ENCODE assay signal across 15 cellular contexts in genomic region chr5:15233566-15233965, GRCh38.
DNase-seq lines count a peak whose midpoint lies in the region; ATAC-seq lines count a peak whose summit lies in the region.
"Had no signal": no experiment of that assay in that cellular context is flagged by ENCODE, and none has a peak within 500 bp of the region (broad histone marks: within the 10 kb centered on the region; RNA-seq: fewer than 3 reads in every experiment).

No MANE protein-coding gene starts in this region.

- H3K4me1 ChIP-seq in HUES64 (ENCODE audit: insufficient read depth, low read length): peaks cover 16% of the 10 kb centered on the region
- peaks cover 6% of the 10 kb centered on the region for H3K4me1 ChIP-seq in endocrine pancreas (ENCODE audit: control insufficient read depth, insufficient read depth, low read length)
- peaks cover 0 to 1% of the 10 kb centered on the region in 2 donors for H3K4me1 ChIP-seq in neuronal stem cell (ENCODE audit: control insufficient read depth in 2 of 2, insufficient read depth in 1 of 2, low read depth in 1 of 2, low read length in 2 of 2)
- H3K4me1 ChIP-seq: HAP-1, SJCRH30 had no signal

- 85% methylated on average over 8 of the region's 8 CpGs for WGBS in HUES64
- no CpG with 5 or more reads among the region's 8 CpGs for WGBS in neuronal stem cell (ENCODE audit: extremely low coverage in 2 of 2, insufficient read length in 2 of 2, insufficient replicate concordance in 1 of 2), 2 donors

- no peak overlapping the region for H3K18ac ChIP-seq in neuronal stem cell (ENCODE audit: low read length)

- no peaks in the 10 kb centered on the region for H3K27me3 ChIP-seq in HUES64 (ENCODE audit: insufficient read depth, low read length)
- no peaks in the 10 kb centered on the region for H3K27me3 ChIP-seq in endocrine pancreas (ENCODE audit: control insufficient read depth, insufficient read depth, low read length)
- no peaks in the 10 kb centered on the region for H3K27me3 ChIP-seq in neuronal stem cell (ENCODE audit: control insufficient read depth in 3 of 3, insufficient read depth in 3 of 3, low read depth in 1 of 3, low read length in 3 of 3)
- H3K27me3 ChIP-seq: SJCRH30 had no signal

- no peak overlapping the region for H3K14ac ChIP-seq in neuronal stem cell (ENCODE audit: low read length)

- H3K36me3 ChIP-seq in HUES64 (ENCODE audit: insufficient read depth, low read length) (no peaks in the 10 kb centered on the region), endocrine pancreas (ENCODE audit: control insufficient read depth, insufficient read depth, low read length) (no peaks in the 10 kb centered on the region), neuronal stem cell (replicated peaks in 1 of 2; ENCODE audit: control insufficient read depth in 2 of 2, insufficient read depth in 2 of 2, low read length in 2 of 2) (no peaks in the 10 kb centered on the region)
- H3K36me3 ChIP-seq: HAP-1, SJCRH30 had no signal

- H2BK12ac ChIP-seq in neuronal stem cell (ENCODE audit: low read length): no peak overlapping the region

- no peak overlapping the region for H3K4me3 ChIP-seq in HUES64 (ENCODE audit: low read length)
- H3K4me3 ChIP-seq in endocrine pancreas (ENCODE audit: control insufficient read depth, insufficient read depth, low read length): peak overlapping the region; percentile 64
- H3K4me3 ChIP-seq in neuronal stem cell (ENCODE audit: low read length in 2 of 2): no peak overlapping the region
- H3K4me3 ChIP-seq: HAP-1, SJCRH30 had no signal

- DNase-seq in ELR (ENCODE audit: low read depth) (peak; percentile 42), sciatic nerve (ENCODE audit: low spot score) (no peak), retina (no peak), neuronal stem cell (ENCODE audit: low spot score) (no peak)
- DNase-seq in activated T-cell treated with anti-CD3 and anti-CD28 coated beads, Interleukin-2, amount 50 U/mL, for 1 hour: no peak
- DNase-seq: CD8-positive, alpha-beta memory T cell; DND-41; NCI-H1417 treated with DMSO at 0.1 percent for 48 hours; NCI-H2081; NCI-H510A treated with DMSO at 0.1 percent for 48 hours; SJCRH30 had no signal

- H2BK120ac ChIP-seq in neuronal stem cell (ENCODE audit: low read depth, low read length): no peak overlapping the region

- no peak overlapping the region for H4K91ac ChIP-seq in neuronal stem cell (ENCODE audit: low read depth, low read length, poor library complexity)

- H3K9ac ChIP-seq in HUES64 (ENCODE audit: low read depth, low read length) (no peak overlapping the region), endocrine pancreas (ENCODE audit: control insufficient read depth, insufficient read depth, low read length) (no peak overlapping the region), neuronal stem cell (ENCODE audit: low read depth, low read length, poor library complexity) (no peak overlapping the region)

- intact Hi-C loops in sciatic nerve (cut with DNase I): no loop called here

- peak; percentile 78 for ATAC-seq in sciatic nerve
- ATAC-seq in HG02678 (IDR thresholded peaks at IDR 0.05; ENCODE audit: unreplicated experiment): no peak

- H4K8ac ChIP-seq in neuronal stem cell (ENCODE audit: low read depth, low read length): no peak overlapping the region

- no peak overlapping the region for H3K4ac ChIP-seq in neuronal stem cell (ENCODE audit: low read length)

- H3K9me3 ChIP-seq in HUES64 (ENCODE audit: insufficient read depth, low read depth, low read length) (no peaks in the 10 kb centered on the region), endocrine pancreas (ENCODE audit: control insufficient read depth, low read length) (no peaks in the 10 kb centered on the region), neuronal stem cell (replicated peaks in 1 of 2; ENCODE audit: control insufficient read depth in 2 of 2, insufficient read depth in 1 of 2, low read depth in 1 of 2, low read length in 2 of 2) (no peaks in the 10 kb centered on the region)
- H3K9me3 ChIP-seq: HAP-1, SJCRH30 had no signal

- H3K79me1 ChIP-seq in neuronal stem cell (ENCODE audit: low read depth, low read length): no peaks in the 10 kb centered on the region

- H3K27ac ChIP-seq in HUES64 (ENCODE audit: low read depth, low read length) (peak overlapping the region; percentile 5), neuronal stem cell (replicated peaks; ENCODE audit: low read length) (no peak overlapping the region)
- H3K27ac ChIP-seq: SJCRH30 had no signal

- H3K23ac ChIP-seq in neuronal stem cell (ENCODE audit: low read depth, low read length, poor library complexity): no peak overlapping the region

- H2BK15ac ChIP-seq in neuronal stem cell (ENCODE audit: low read length): no peak overlapping the region

- H3K4me2 ChIP-seq in neuronal stem cell (ENCODE audit: insufficient read depth, low read length, poor library complexity, severe bottlenecking): no peak overlapping the region

- no peak overlapping the region for H2BK5ac ChIP-seq in neuronal stem cell (ENCODE audit: low read length)

- no peak overlapping the region for H2AFZ ChIP-seq in neuronal stem cell (ENCODE audit: low read length)

- no peak overlapping the region for H2AK5ac ChIP-seq in neuronal stem cell (ENCODE audit: low read depth, low read length)
